Comparison of ENCODE assay signal across 1 cellular context in genomic region chr10:618229-618989, GRCh38.
TF ChIP-seq lines count a peak whose summit lies in the region.

No MANE protein-coding gene starts in this region.

TF ChIP-seq in HepG2, 621 proteins besides CTCF, POLR2A, EP300 and RAD21 (continued from another document):
- no peak for TF ChIP-seq KIAA2018 (CRISPR knock-in tag; IDR thresholded peaks at IDR 0.05; ENCODE audit: borderline replicate concordance)
- TF ChIP-seq PHF8 (CRISPR knock-in tag; IDR thresholded peaks at IDR 0.05) = no peak
- no peak for TF ChIP-seq SALL1 (CRISPR knock-in tag; IDR thresholded peaks at IDR 0.05)
- TF ChIP-seq KDM3A (CRISPR knock-in tag; IDR thresholded peaks at IDR 0.05; ENCODE audit: low read depth) = no peak
- TF ChIP-seq KLF13 (CRISPR knock-in tag; IDR thresholded peaks at IDR 0.05) = no peak
- no peak for TF ChIP-seq ZIK1 (CRISPR knock-in tag; IDR thresholded peaks at IDR 0.05; ENCODE audit: borderline replicate concordance, low read depth)
- no peak for TF ChIP-seq PCBP1 (IDR thresholded peaks at IDR 0.05; ENCODE audit: borderline replicate concordance, low read depth, low read length)
- TF ChIP-seq ZNF792 (CRISPR knock-in tag; IDR thresholded peaks at IDR 0.05) = no peak
- no peak for TF ChIP-seq HOXA9 (CRISPR knock-in tag; IDR thresholded peaks at IDR 0.05; ENCODE audit: borderline replicate concordance)
- TF ChIP-seq, protein P1, sequence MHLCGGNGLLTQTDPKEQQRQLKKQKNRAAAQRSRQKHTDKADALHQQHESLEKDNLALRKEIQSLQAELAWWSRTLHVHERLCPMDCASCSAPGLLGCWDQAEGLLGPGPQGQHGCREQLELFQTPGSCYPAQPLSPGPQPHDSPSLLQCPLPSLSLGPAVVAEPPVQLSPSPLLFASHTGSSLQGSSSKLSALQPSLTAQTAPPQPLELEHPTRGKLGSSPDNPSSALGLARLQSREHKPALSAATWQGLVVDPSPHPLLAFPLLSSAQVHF (CRISPR knock-in tag; IDR thresholded peaks at IDR 0.05) = no peak
- TF ChIP-seq SETDB1 (CRISPR knock-in tag; IDR thresholded peaks at IDR 0.05; ENCODE audit: borderline replicate concordance) = no peak
- no peak for TF ChIP-seq KLF11 (CRISPR knock-in tag; IDR thresholded peaks at IDR 0.05)
- TF ChIP-seq ZZZ3 (CRISPR knock-in tag; IDR thresholded peaks at IDR 0.05; ENCODE audit: borderline replicate concordance) = no peak
- no peak for TF ChIP-seq RFXAP (CRISPR knock-in tag; IDR thresholded peaks at IDR 0.05; ENCODE audit: borderline replicate concordance)
- no peak for TF ChIP-seq CREB3 (CRISPR knock-in tag; IDR thresholded peaks at IDR 0.05)
- no peak for TF ChIP-seq ZC3H4 (CRISPR knock-in tag; IDR thresholded peaks at IDR 0.05; ENCODE audit: borderline replicate concordance)
- no peak for TF ChIP-seq PLSCR1 (CRISPR knock-in tag; IDR thresholded peaks at IDR 0.05; ENCODE audit: borderline replicate concordance)
- no peak for TF ChIP-seq ZNF775 (CRISPR knock-in tag; IDR thresholded peaks at IDR 0.05; ENCODE audit: borderline replicate concordance)
